In the genomic region with DNA sequence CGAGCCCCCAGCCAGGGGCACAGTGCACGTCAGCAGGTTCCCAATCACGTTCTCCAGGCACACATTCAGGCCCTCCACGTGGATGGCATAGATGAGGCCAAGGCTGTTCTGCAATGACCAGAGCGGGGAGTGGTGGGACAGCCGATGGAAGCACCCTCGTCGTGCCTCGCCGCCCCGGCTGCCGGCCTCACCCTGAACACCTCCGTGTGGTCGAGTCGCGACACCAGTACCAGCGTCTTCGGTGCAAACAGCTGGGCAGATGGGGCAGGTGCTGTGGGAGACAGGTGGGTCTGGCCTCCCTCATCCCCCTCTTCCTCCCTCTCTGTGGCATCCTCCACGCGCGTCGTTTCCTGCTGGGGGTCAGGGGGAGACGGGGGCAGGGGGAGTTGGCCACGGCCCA, we compare ENCODE assay signal across 19 cellular contexts. TPM values are rescaled to one million over a fixed set of nuclear protein-coding genes. Genes with fewer than 3 reads are reported as not detected.
"Had no signal": no experiment of that assay in that cellular context is flagged by ENCODE, and none has a peak within 500 bp of the region (broad histone marks: within the 10 kb centered on the region; RNA-seq: fewer than 3 reads in every experiment).

No MANE protein-coding gene starts in this region.

- DNase-seq: activated B cell treated with CpG ODN at 0.5 μM for 24 hours; activated CD4-positive, alpha-beta T cell treated with anti-CD3 and anti-CD28 coated beads, Interleukin-2, amount 50 U/mL, for 1 hour; activated effector memory CD4-positive, alpha-beta T cell treated with Interleukin-2 at 50 U/mL for 16 hours; activated T-cell treated with anti-CD3 and anti-CD28 coated beads, Interleukin-2, amount 50 U/mL, for 24 hours; erythroblast; gastrocnemius medialis; heart left ventricle; immature natural killer cell; mesendoderm; spleen; stomach; testis; upper lobe of right lung had no signal

- H3K4me3 Mint-ChIP-seq: activated B cell treated with CpG ODN at 0.5 μM for 24 hours; activated T-cell treated with anti-CD3 and anti-CD28 coated beads, Interleukin-2, amount 50 U/mL, for 24 hours had no signal

- H3K9me3 Mint-ChIP-seq: activated B cell treated with CpG ODN at 0.5 μM for 24 hours; activated T-cell treated with anti-CD3 and anti-CD28 coated beads, Interleukin-2, amount 50 U/mL, for 24 hours; neural crest cell; T-helper 2 cell treated with Interferon-gamma antibody and Interleukin-4, amounts not matched to agents 5 μg/mL and 100 μg/mL, for 36 hours had no signal

- H3K27me3 Mint-ChIP-seq: activated B cell treated with CpG ODN at 0.5 μM for 24 hours; activated T-cell treated with anti-CD3 and anti-CD28 coated beads, Interleukin-2, amount 50 U/mL, for 24 hours had no signal

- ATAC-seq: gastrocnemius medialis, heart left ventricle, sciatic nerve, upper lobe of right lung had no signal

RNA-seq across cellular contexts. Expression of gene ADM2, which starts 14.0 kb away (rescaled TPM):
- total RNA-seq: ascending aorta had no signal

RNA-seq across cellular contexts. Expression of gene MIOX, which starts 19.3 kb away (rescaled TPM):
- total RNA-seq: ascending aorta, gastrocnemius medialis, heart left ventricle, liver, pulmonary artery endothelial cell, sciatic nerve, stomach, upper lobe of right lung had no signal
